Comparison of ENCODE assay signal across 9 cellular contexts in genomic region chr6:149482542-149483261, GRCh38. TPM values are rescaled to one million over a fixed set of nuclear protein-coding genes. Genes with fewer than 3 reads are reported as not detected.
DNase-seq lines count a peak whose midpoint lies in the region; ATAC-seq, FAIRE-seq and TF ChIP-seq lines count a peak whose summit lies in the region.
"Had no signal": no experiment of that assay in that cellular context is flagged by ENCODE, and none has a peak within 500 bp of the region (broad histone marks: within the 10 kb centered on the region; RNA-seq: fewer than 3 reads in every experiment).

No MANE protein-coding gene starts in this region.

- TF ChIP-seq CTCF in heart right ventricle (IDR thresholded peaks at IDR 0.05) (no peak), stomach (IDR thresholded peaks at IDR 0.05) (no peak)

- H3K36me3 ChIP-seq in heart right ventricle (no peaks in the 10 kb centered on the region), stomach (no peaks in the 10 kb centered on the region)
- H3K36me3 ChIP-seq: SJCRH30 had no signal

- peaks cover 0 to 13% (median 0%) of the 10 kb centered on the region in 7 donors for H3K27me3 ChIP-seq in heart right ventricle
- H3K27me3 ChIP-seq in stomach = no peaks in the 10 kb centered on the region
- H3K27me3 ChIP-seq: SJCRH30 had no signal

- 58 to 72% methylated on average over 13 of the region's 13 CpGs for whole genome bisulfite sequencing in heart right ventricle, 2 donors
- WGBS in stomach, 5 donors = 61 to 70% (median 66%) methylated on average over 12 to 13 of the region's 13 CpGs

- peak overlapping the region; percentile 98 for H3K4me3 Mint-ChIP-seq in activated CD4-positive, alpha-beta memory T cell treated with anti-CD3 and anti-CD28 coated beads for 36 hours

- CTCF ChIA-PET in activated CD4-positive, alpha-beta memory T cell treated with anti-CD3 and anti-CD28 coated beads for 36 hours (lab: Charles Lee) = interaction anchor here (0.6 to 3.1 kb wide), 7 partner anchors 28 to 1335 kb away, joined by 3 to 17 read pairs (median 3); no protein-coding TSS in a partner anchor

- TF ChIP-seq EP300 in stomach (IDR thresholded peaks at IDR 0.05) = no peak

- H3K9me3 Mint-ChIP-seq in activated CD4-positive, alpha-beta memory T cell treated with anti-CD3 and anti-CD28 coated beads for 36 hours = no peaks in the 10 kb centered on the region

- H3K4me1 ChIP-seq in heart right ventricle (peaks cover 0 to 54% (median 28%) of the 10 kb centered on the region in 9 donors), stomach (peaks cover 4 to 42% (median 6%) of the 10 kb centered on the region in 4 donors)
- H3K4me1 ChIP-seq: SJCRH30 had no signal

- POLR2A ChIA-PET in activated CD4-positive, alpha-beta memory T cell treated with anti-CD3 and anti-CD28 coated beads for 36 hours (lab: Charles Lee) = interaction anchor here (0.7 to 1.0 kb wide), 4 partner anchors 30 to 165 kb away, joined by 3 to 5 read pairs (median 3); partner anchors contain the start of gene TAB2

- FAIRE-seq in urothelium cell line (lab: Jason Lieb, UNC) = no peak

- H3K9me3 ChIP-seq in heart right ventricle = no peaks in the 10 kb centered on the region
- no peaks in the 10 kb centered on the region for H3K9me3 ChIP-seq in stomach
- H3K9me3 ChIP-seq: SJCRH30 had no signal

- H3K4me1 Mint-ChIP-seq in activated CD4-positive, alpha-beta memory T cell treated with anti-CD3 and anti-CD28 coated beads for 36 hours (ENCODE audit: low read depth) = peaks cover 41% of the 10 kb centered on the region

- no peaks in the 10 kb centered on the region for H3K27me3 Mint-ChIP-seq in activated CD4-positive, alpha-beta memory T cell treated with anti-CD3 and anti-CD28 coated beads for 36 hours

- peak overlapping the region; percentile 98 for H3K27ac Mint-ChIP-seq in activated CD4-positive, alpha-beta memory T cell treated with anti-CD3 and anti-CD28 coated beads for 36 hours

- no peak for DNase-seq in activated CD4-positive, alpha-beta memory T cell treated with anti-CD3 and anti-CD28 coated beads for 36 hours
- no peak for DNase-seq in heart right ventricle
- DNase-seq in stomach = no peak
- DNase-seq in NCI-H2171 (lab: John Stamatoyannopoulos, UW) = no peak
- no peak for DNase-seq in NCI-H524 (lab: John Stamatoyannopoulos, UW)
- no peak for DNase-seq in stimulated activated naive CD4-positive, alpha-beta T cell treated with Interleukin-2 at 50 U/mL for 16 hours (lab: John Stamatoyannopoulos, UW)
- DNase-seq in urothelium cell line (ENCODE audit: low spot score) = no peak
- DNase-seq: SJCRH30 had no signal

- H3K4me3 ChIP-seq in heart right ventricle (peak overlapping the region in 8 of 10 donors; percentile 33 to 58 (median 51)), stomach (peak overlapping the region; percentile 34 to 41 (median 37))

- ATAC-seq in HG02759 (IDR thresholded peaks at IDR 0.05; ENCODE audit: unreplicated experiment) (peak; percentile 16), heart right ventricle (peak in 5 of 8 donors; percentile 9 to 38 (median 32))

- peaks cover 64% of the 10 kb centered on the region for H3K36me3 Mint-ChIP-seq in activated CD4-positive, alpha-beta memory T cell treated with anti-CD3 and anti-CD28 coated beads for 36 hours

- H3K27ac ChIP-seq in heart right ventricle (peak overlapping the region; percentile 50 to 94 (median 77)), stomach (peak overlapping the region; percentile 40 to 77 (median 75))
- H3K27ac ChIP-seq: SJCRH30 had no signal

- no peak for TF ChIP-seq POLR2A in stomach (IDR thresholded peaks at IDR 0.05)

- intact Hi-C loops in activated CD4-positive, alpha-beta memory T cell treated with anti-CD3 and anti-CD28 coated beads for 36 hours (cut with micrococcal nuclease) = no loop called here
- intact Hi-C loops in heart right ventricle (cut with DNase I) (no loop called here), stomach (cut with DNase I; ENCODE audit: low total_unique reads) (no loop called here)

RNA-seq across cellular contexts. Expression of gene ZC3H12D, which starts 2.1 kb away (rescaled TPM):
- 100 to 1,000 TPM; 124 to 129 TPM for total RNA-seq in activated CD4-positive, alpha-beta memory T cell treated with anti-CD3 and anti-CD28 coated beads for 36 hours
- 1 to 10 TPM in 1 of 10 donors, under 1 TPM in 9; 0.14 to 1.2 (median 0.31) TPM for total RNA-seq in heart right ventricle
- under 1 TPM; 0.19 to 0.95 TPM for polyA plus RNA-seq in heart right ventricle
- 1 to 10 TPM in 2 of 5 donors, not detected in 3; 1.1 to 2.2 TPM for total RNA-seq in stomach
- under 1 TPM; 0.31 to 0.85 (median 0.56) TPM for polyA plus RNA-seq in stomach
- total RNA-seq: SJCRH30 had no signal

Comparison
In these comparisons a context has a peak if more than half of its experiments do, and no peak if none do; other contexts are left out.
1. RNA of gene ZC3H12D, which starts 2.1 kb away (total RNA-seq): 124 to 129 TPM in activated CD4-positive, alpha-beta memory T cell treated with anti-CD3 and anti-CD28 coated beads for 36 hours; 0.14 to 1.2 TPM in heart right ventricle and 1.1 to 2.2 TPM in stomach; every median in the first group is over 10 times any median in the second.